In genomic region chr4:100079264-100079663, GRCh38 we compare ENCODE assay signal across 14 cellular contexts.
DNase-seq lines count a peak whose midpoint lies in the region; ATAC-seq and TF ChIP-seq lines count a peak whose summit lies in the region.
"Had no signal": no experiment of that assay in that cellular context is flagged by ENCODE, and none has a peak within 500 bp of the region (broad histone marks: within the 10 kb centered on the region; RNA-seq: fewer than 3 reads in every experiment).

No MANE protein-coding gene starts in this region.

- H3K9ac ChIP-seq in Loucy (ENCODE audit: low read depth, low read length, poor library complexity, severe bottlenecking): peak overlapping the region; percentile 7
- H3K9ac ChIP-seq: BLaER1 had no signal

- no peak for DNase-seq in activated naive CD4-positive, alpha-beta T cell treated with anti-CD3 and anti-CD28 coated beads, Interleukin-2, amount 50 U/mL, for 72 hours (ENCODE audit: low spot score in 2 of 2)
- no peak for DNase-seq in activated naive CD4-positive, alpha-beta T cell treated with Interleukin-2 at 50 U/mL for 16 hours
- no peak for DNase-seq in activated naive CD8-positive, alpha-beta T cell treated with anti-CD3 and anti-CD28 coated beads, Interleukin-2, amount 50 U/mL, for 24 hours
- DNase-seq in activated CD8-positive, alpha-beta memory T cell treated with anti-CD3 and anti-CD28 coated beads, Interleukin-2, amount 50 U/mL, for 4 hours: no peak
- no peak for DNase-seq in NK-92 (lab: John Stamatoyannopoulos, UW; ENCODE audit: unreplicated experiment)
- DNase-seq: DMS 273 treated with DMSO at 0.1 percent for 48 hours, Karpas-422, NCI-H187 treated with DMSO at 0.1 percent for 48 hours, NCI-H446 treated with DMSO at 0.1 percent for 48 hours, NCI-H748 treated with DMSO at 0.1 percent for 48 hours had no signal

- H3K4me2 ChIP-seq in Loucy (ENCODE audit: low read depth, low read length, poor library complexity, severe bottlenecking): peak overlapping the region; percentile 31
- H3K4me2 ChIP-seq: BLaER1 had no signal

- H3K9me3 ChIP-seq in Loucy (ENCODE audit: insufficient read depth, low read depth, low read length): no peaks in the 10 kb centered on the region
- H3K9me3 ChIP-seq: HAP-1 had no signal

- peak in 1 of 2 donors; percentile 43 for ATAC-seq in activated naive CD4-positive, alpha-beta T cell treated with anti-CD3 and anti-CD28 coated beads, Interleukin-2, amount 50 U/mL, for 72 hours
- peak; percentile 62 for ATAC-seq in activated naive CD8-positive, alpha-beta T cell treated with anti-CD3 and anti-CD28 coated beads, Interleukin-2, amount 50 U/mL, for 24 hours

- H3K27me3 Mint-ChIP-seq in activated naive CD8-positive, alpha-beta T cell treated with anti-CD3 and anti-CD28 coated beads, Interleukin-2, amount 50 U/mL, for 24 hours: peaks cover 6% of the 10 kb centered on the region
- peaks cover 20% of the 10 kb centered on the region for H3K27me3 Mint-ChIP-seq in stimulated activated naive CD8-positive, alpha-beta T cell treated with anti-CD3 and anti-CD28 coated beads, Interleukin-15, Interleukin-2, amounts not matched to agents 100 ng/mL and 50 ng/mL, for 24 hours

- peak overlapping the region; percentile 19 to 75 for H3K27ac Mint-ChIP-seq in activated naive CD4-positive, alpha-beta T cell treated with anti-CD3 and anti-CD28 coated beads, Interleukin-2, amount 50 U/mL, for 72 hours
- H3K27ac Mint-ChIP-seq in activated naive CD8-positive, alpha-beta T cell treated with anti-CD3 and anti-CD28 coated beads, Interleukin-2, amount 50 U/mL, for 24 hours: peak overlapping the region; percentile 57
- H3K27ac Mint-ChIP-seq in stimulated activated naive CD8-positive, alpha-beta T cell treated with anti-CD3 and anti-CD28 coated beads, Interleukin-15, Interleukin-2, amounts not matched to agents 100 ng/mL and 50 ng/mL, for 24 hours: peak overlapping the region; percentile 92

- no peaks in the 10 kb centered on the region for H3K27me3 ChIP-seq in Loucy (ENCODE audit: insufficient read depth, low read length, poor library complexity, severe bottlenecking)
- H3K27me3 ChIP-seq: BLaER1 had no signal

- H3K36me3 ChIP-seq in Loucy (ENCODE audit: insufficient read depth, low read length): no peaks in the 10 kb centered on the region
- H3K36me3 ChIP-seq: BLaER1, HAP-1 had no signal

- no peaks in the 10 kb centered on the region for H4K20me1 ChIP-seq in Loucy (ENCODE audit: insufficient read depth, low read length, poor library complexity, severe bottlenecking)
- H4K20me1 ChIP-seq: BLaER1 had no signal

- 0 out of 2 replicates have a peak, but pooled peaks cover 3% of the 10 kb centered on the region for H3F3A ChIP-seq in Loucy (ENCODE audit: low read depth)

- H3K36me3 Mint-ChIP-seq in activated naive CD4-positive, alpha-beta T cell treated with anti-CD3 and anti-CD28 coated beads, Interleukin-2, amount 50 U/mL, for 72 hours: peaks cover 0 to 44% of the 10 kb centered on the region in 2 donors
- H3K36me3 Mint-ChIP-seq in activated naive CD8-positive, alpha-beta T cell treated with anti-CD3 and anti-CD28 coated beads, Interleukin-2, amount 50 U/mL, for 24 hours (ENCODE audit: low read depth): no peaks in the 10 kb centered on the region
- H3K36me3 Mint-ChIP-seq in stimulated activated naive CD8-positive, alpha-beta T cell treated with anti-CD3 and anti-CD28 coated beads, Interleukin-15, Interleukin-2, amounts not matched to agents 100 ng/mL and 50 ng/mL, for 24 hours (ENCODE audit: low read depth): no peaks in the 10 kb centered on the region

- H2AFZ ChIP-seq in Loucy (ENCODE audit: low read length): peak overlapping the region; percentile 55

- no peaks in the 10 kb centered on the region for H3K79me2 ChIP-seq in Loucy (ENCODE audit: insufficient read depth, low read length)

- H3K4me3 ChIP-seq in Loucy (ENCODE audit: low read length, poor library complexity, severe bottlenecking): peak overlapping the region; percentile 1
- H3K4me3 ChIP-seq: BLaER1, HAP-1 had no signal

- peaks cover 29% of the 10 kb centered on the region for H3K4me1 Mint-ChIP-seq in activated naive CD8-positive, alpha-beta T cell treated with anti-CD3 and anti-CD28 coated beads, Interleukin-2, amount 50 U/mL, for 24 hours
- H3K4me1 Mint-ChIP-seq in stimulated activated naive CD8-positive, alpha-beta T cell treated with anti-CD3 and anti-CD28 coated beads, Interleukin-15, Interleukin-2, amounts not matched to agents 100 ng/mL and 50 ng/mL, for 24 hours (ENCODE audit: low read depth): peaks cover 32% of the 10 kb centered on the region

- H3K4me1 ChIP-seq in Loucy (ENCODE audit: insufficient read depth, low read length, poor library complexity, severe bottlenecking): peaks cover 15% of the 10 kb centered on the region
- H3K4me1 ChIP-seq: HAP-1 had no signal

- no peaks in the 10 kb centered on the region for H3K9me2 ChIP-seq in Loucy (replicated peaks; ENCODE audit: low read depth, low read length)

- no peak for TF ChIP-seq CTCF in Loucy (conservative IDR thresholded peaks at IDR 0.05; ENCODE audit: low read length)

- H3K9me3 Mint-ChIP-seq in activated naive CD4-positive, alpha-beta T cell treated with anti-CD3 and anti-CD28 coated beads, Interleukin-2, amount 50 U/mL, for 72 hours: peaks cover 0 to 15% of the 10 kb centered on the region in 2 donors
- H3K9me3 Mint-ChIP-seq in activated naive CD8-positive, alpha-beta T cell treated with anti-CD3 and anti-CD28 coated beads, Interleukin-2, amount 50 U/mL, for 24 hours: no peaks in the 10 kb centered on the region
- no peaks in the 10 kb centered on the region for H3K9me3 Mint-ChIP-seq in stimulated activated naive CD8-positive, alpha-beta T cell treated with anti-CD3 and anti-CD28 coated beads, Interleukin-15, Interleukin-2, amounts not matched to agents 100 ng/mL and 50 ng/mL, for 24 hours

- H3K4me3 Mint-ChIP-seq in activated naive CD8-positive, alpha-beta T cell treated with anti-CD3 and anti-CD28 coated beads, Interleukin-2, amount 50 U/mL, for 24 hours: no peak overlapping the region
- H3K4me3 Mint-ChIP-seq in stimulated activated naive CD8-positive, alpha-beta T cell treated with anti-CD3 and anti-CD28 coated beads, Interleukin-15, Interleukin-2, amounts not matched to agents 100 ng/mL and 50 ng/mL, for 24 hours: no peak overlapping the region
